In the genomic region with DNA sequence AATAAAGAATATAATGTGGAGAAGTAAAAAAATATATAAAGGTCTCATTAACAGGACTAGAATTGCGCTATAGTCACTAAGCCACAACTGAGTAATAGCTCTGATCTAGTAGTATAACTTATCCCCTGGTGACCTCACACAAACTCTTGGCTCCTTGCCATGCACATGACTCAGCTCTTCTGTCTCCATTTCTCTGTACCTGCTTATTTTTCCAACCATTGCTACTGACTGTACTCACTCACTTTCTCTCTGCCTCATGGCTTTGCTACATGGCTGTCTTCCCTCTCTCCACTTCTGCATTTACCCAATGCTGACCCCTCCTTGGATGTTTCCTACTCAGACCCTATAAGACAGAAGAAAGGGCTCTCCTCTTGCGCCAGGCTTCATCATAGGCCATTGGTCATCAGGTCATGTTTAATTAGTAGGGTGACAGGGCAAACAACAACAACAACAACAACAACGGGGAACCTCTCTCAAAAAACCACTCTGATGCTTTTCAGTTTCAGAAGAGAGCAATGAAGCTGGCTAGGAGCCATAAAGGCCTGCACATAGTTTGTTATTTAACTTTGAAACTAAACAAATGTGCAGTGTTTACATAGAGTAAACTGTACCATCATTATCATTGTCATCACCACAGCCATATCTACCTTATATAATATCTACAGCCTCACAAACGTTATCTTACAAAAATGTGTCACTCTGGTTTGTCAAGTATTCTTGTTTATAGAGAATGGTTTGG, we compare ENCODE assay signal across 8 cellular contexts. TPM values are rescaled to one million over a fixed set of nuclear protein-coding genes. Genes with fewer than 3 reads are reported as not detected.
A peak's percentile ranks its signal among the peaks of the same experiment; 100 is the strongest.
DNase-seq lines count a peak whose midpoint lies in the region; ATAC-seq and TF ChIP-seq lines count a peak whose summit lies in the region.

No MANE protein-coding gene starts in this region.

- H3K9me3 ChIP-seq in CD4-positive, CD25-positive, alpha-beta regulatory T cell (ENCODE audit: control insufficient read depth in 2 of 2, low read length in 2 of 2): no peaks in the 10 kb centered on the region
- no peaks in the 10 kb centered on the region for H3K9me3 ChIP-seq in T-helper 17 cell (ENCODE audit: control insufficient read depth, low read length, poor library complexity, severe bottlenecking)

- peaks cover 19% of the 10 kb centered on the region for H3K4me1 ChIP-seq in CD4-positive, CD25-positive, alpha-beta regulatory T cell (ENCODE audit: control insufficient read depth, insufficient read depth, low read length, poor library complexity, severe bottlenecking)

- no peak overlapping the region for H3K4me3 ChIP-seq in CD4-positive, CD25-positive, alpha-beta regulatory T cell (ENCODE audit: low read depth, low read length)
- no peak overlapping the region for H3K4me3 ChIP-seq in retinal pigment epithelial cell (ENCODE audit: low read length)

- no peak overlapping the region for H3K27ac ChIP-seq in CD4-positive, CD25-positive, alpha-beta regulatory T cell (ENCODE audit: insufficient read depth, low read length, poor library complexity, severe bottlenecking)

- peak; percentile 34 to 48 for ATAC-seq in CD4-positive, CD25-positive, alpha-beta regulatory T cell (ENCODE audit: low read depth in 2 of 2)
- peak; percentile 96 for ATAC-seq in SK-N-SH treated with all-trans-retinoic acid at 6 μM for 48 hours
- ATAC-seq in GM19467 (IDR thresholded peaks at IDR 0.05; ENCODE audit: unreplicated experiment): no peak
- ATAC-seq in T-helper 17 cell: no peak

- H3K27me3 Mint-ChIP-seq in CD4-positive, CD25-positive, alpha-beta regulatory T cell: no peaks in the 10 kb centered on the region
- H3K27me3 Mint-ChIP-seq in chondrocyte (ENCODE audit: low read depth) (no peaks in the 10 kb centered on the region), T-helper 17 cell (no peaks in the 10 kb centered on the region)

- H3K36me3 Mint-ChIP-seq in CD4-positive, CD25-positive, alpha-beta regulatory T cell: no peaks in the 10 kb centered on the region
- H3K36me3 Mint-ChIP-seq in chondrocyte (ENCODE audit: low read depth) (no peaks in the 10 kb centered on the region), T-helper 17 cell (ENCODE audit: low read depth) (no peaks in the 10 kb centered on the region)

- TF ChIP-seq CTCF in chondrocyte (IDR thresholded peaks at IDR 0.05): no peak
- TF ChIP-seq CTCF in retinal pigment epithelial cell (conservative IDR thresholded peaks at IDR 0.05; ENCODE audit: low read depth, low read length): no peak

- H3K36me3 ChIP-seq in CD4-positive, CD25-positive, alpha-beta regulatory T cell (ENCODE audit: control insufficient read depth, insufficient read depth, low read length): no peaks in the 10 kb centered on the region

- peaks cover 7 to 32% (median 18%) of the 10 kb centered on the region in 4 donors for H3K4me1 Mint-ChIP-seq in CD4-positive, CD25-positive, alpha-beta regulatory T cell
- H3K4me1 Mint-ChIP-seq in chondrocyte (ENCODE audit: low read depth) (peaks cover 24% of the 10 kb centered on the region), T-helper 17 cell (peaks cover 12% of the 10 kb centered on the region)

- DNase-seq in CD4-positive, CD25-positive, alpha-beta regulatory T cell: peak in 1 of 3 donors; percentile 10
- DNase-seq in HPDE6-E6E7 (ENCODE audit: extremely low spot score): peak; percentile 52
- no peak for DNase-seq in chondrocyte (ENCODE audit: low spot score)
- peak; percentile 85 for DNase-seq in retinal pigment epithelial cell (ENCODE audit: low read depth)
- DNase-seq in retina: no peak
- no peak for DNase-seq in T-helper 17 cell

- H3K27me3 ChIP-seq in CD4-positive, CD25-positive, alpha-beta regulatory T cell (ENCODE audit: control insufficient read depth, insufficient read depth, low read length): no peaks in the 10 kb centered on the region

- H3K9me3 Mint-ChIP-seq in CD4-positive, CD25-positive, alpha-beta regulatory T cell: peaks cover 0 to 4% (median 0%) of the 10 kb centered on the region in 7 donors
- no peaks in the 10 kb centered on the region for H3K9me3 Mint-ChIP-seq in chondrocyte (ENCODE audit: low read depth)

- no peak overlapping the region for H3K4me3 Mint-ChIP-seq in CD4-positive, CD25-positive, alpha-beta regulatory T cell
- H3K4me3 Mint-ChIP-seq in chondrocyte (ENCODE audit: unreplicated experiment): no peak overlapping the region
- no peak overlapping the region for H3K4me3 Mint-ChIP-seq in T-helper 17 cell

- H3K27ac Mint-ChIP-seq in CD4-positive, CD25-positive, alpha-beta regulatory T cell: peak overlapping the region in 2 of 3 donors; percentile 6 to 12
- H3K27ac Mint-ChIP-seq in chondrocyte (ENCODE audit: unreplicated experiment) (peak overlapping the region; percentile 74), T-helper 17 cell (no peak overlapping the region)

TF ChIP-seq in SK-N-SH treated with all-trans-retinoic acid at 6 μM for 48 hours, 23 proteins besides CTCF, POLR2A, EP300 and RAD21 (continues in another document):
- TF ChIP-seq BACH2 (CRISPR knock-in tag; IDR thresholded peaks at IDR 0.05; ENCODE audit: borderline replicate concordance) (no peak), PPARA (CRISPR knock-in tag; IDR thresholded peaks at IDR 0.05; ENCODE audit: borderline replicate concordance) (no peak), OSR1 (CRISPR knock-in tag; IDR thresholded peaks at IDR 0.05) (no peak), CSDC2 (CRISPR knock-in tag; IDR thresholded peaks at IDR 0.05) (no peak), CREB5 (CRISPR knock-in tag; IDR thresholded peaks at IDR 0.05; ENCODE audit: low read depth) (no peak), ISL1 (CRISPR knock-in tag; IDR thresholded peaks at IDR 0.05) (no peak), ZFP30 (CRISPR knock-in tag; IDR thresholded peaks at IDR 0.05) (no peak), ZNF565 (CRISPR knock-in tag; conservative IDR thresholded peaks at IDR 0.05; ENCODE audit: low read depth) (no peak), ZNF8 (CRISPR knock-in tag; IDR thresholded peaks at IDR 0.05) (no peak), RARB (CRISPR knock-in tag; IDR thresholded peaks at IDR 0.05) (no peak), ESRRG (CRISPR knock-in tag; IDR thresholded peaks at IDR 0.05) (no peak), ARNTL (CRISPR knock-in tag; IDR thresholded peaks at IDR 0.05; ENCODE audit: borderline replicate concordance, low read depth) (no peak)
- TF ChIP-seq, protein P1, sequence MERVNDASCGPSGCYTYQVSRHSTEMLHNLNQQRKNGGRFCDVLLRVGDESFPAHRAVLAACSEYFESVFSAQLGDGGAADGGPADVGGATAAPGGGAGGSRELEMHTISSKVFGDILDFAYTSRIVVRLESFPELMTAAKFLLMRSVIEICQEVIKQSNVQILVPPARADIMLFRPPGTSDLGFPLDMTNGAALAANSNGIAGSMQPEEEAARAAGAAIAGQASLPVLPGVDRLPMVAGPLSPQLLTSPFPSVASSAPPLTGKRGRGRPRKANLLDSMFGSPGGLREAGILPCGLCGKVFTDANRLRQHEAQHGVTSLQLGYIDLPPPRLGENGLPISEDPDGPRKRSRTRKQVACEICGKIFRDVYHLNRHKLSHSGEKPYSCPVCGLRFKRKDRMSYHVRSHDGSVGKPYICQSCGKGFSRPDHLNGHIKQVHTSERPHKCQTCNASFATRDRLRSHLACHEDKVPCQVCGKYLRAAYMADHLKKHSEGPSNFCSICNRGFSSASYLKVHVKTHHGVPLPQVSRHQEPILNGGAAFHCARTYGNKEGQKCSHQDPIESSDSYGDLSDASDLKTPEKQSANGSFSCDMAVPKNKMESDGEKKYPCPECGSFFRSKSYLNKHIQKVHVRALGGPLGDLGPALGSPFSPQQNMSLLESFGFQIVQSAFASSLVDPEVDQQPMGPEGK (CRISPR knock-in tag; IDR thresholded peaks at IDR 0.05; ENCODE audit: borderline replicate concordance): no peak
- TF ChIP-seq, protein P2, sequence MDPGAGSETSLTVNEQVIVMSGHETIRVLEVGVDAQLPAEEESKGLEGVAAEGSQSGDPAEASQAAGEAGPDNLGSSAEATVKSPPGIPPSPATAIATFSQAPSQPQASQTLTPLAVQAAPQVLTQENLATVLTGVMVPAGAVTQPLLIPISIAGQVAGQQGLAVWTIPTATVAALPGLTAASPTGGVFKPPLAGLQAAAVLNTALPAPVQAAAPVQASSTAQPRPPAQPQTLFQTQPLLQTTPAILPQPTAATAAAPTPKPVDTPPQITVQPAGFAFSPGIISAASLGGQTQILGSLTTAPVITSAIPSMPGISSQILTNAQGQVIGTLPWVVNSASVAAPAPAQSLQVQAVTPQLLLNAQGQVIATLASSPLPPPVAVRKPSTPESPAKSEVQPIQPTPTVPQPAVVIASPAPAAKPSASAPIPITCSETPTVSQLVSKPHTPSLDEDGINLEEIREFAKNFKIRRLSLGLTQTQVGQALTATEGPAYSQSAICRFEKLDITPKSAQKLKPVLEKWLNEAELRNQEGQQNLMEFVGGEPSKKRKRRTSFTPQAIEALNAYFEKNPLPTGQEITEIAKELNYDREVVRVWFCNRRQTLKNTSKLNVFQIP (CRISPR knock-in tag; IDR thresholded peaks at IDR 0.05; ENCODE audit: borderline replicate concordance, low read depth): no peak
- TF ChIP-seq, protein P3, sequence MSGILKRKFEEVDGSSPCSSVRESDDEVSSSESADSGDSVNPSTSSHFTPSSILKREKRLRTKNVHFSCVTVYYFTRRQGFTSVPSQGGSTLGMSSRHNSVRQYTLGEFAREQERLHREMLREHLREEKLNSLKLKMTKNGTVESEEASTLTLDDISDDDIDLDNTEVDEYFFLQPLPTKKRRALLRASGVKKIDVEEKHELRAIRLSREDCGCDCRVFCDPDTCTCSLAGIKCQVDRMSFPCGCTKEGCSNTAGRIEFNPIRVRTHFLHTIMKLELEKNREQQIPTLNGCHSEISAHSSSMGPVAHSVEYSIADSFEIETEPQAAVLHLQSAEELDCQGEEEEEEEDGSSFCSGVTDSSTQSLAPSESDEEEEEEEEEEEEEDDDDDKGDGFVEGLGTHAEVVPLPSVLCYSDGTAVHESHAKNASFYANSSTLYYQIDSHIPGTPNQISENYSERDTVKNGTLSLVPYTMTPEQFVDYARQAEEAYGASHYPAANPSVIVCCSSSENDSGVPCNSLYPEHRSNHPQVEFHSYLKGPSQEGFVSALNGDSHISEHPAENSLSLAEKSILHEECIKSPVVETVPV (CRISPR knock-in tag; IDR thresholded peaks at IDR 0.05): no peak

RNA-seq across cellular contexts. Expression of gene KRAS, which starts 25.6 kb away (rescaled TPM):
- total RNA-seq in CD4-positive, CD25-positive, alpha-beta regulatory T cell: 24.0 TPM
- 10 to 100 TPM; 25.9 to 46.7 (median 35.8) TPM for polyA plus RNA-seq in CD4-positive, CD25-positive, alpha-beta regulatory T cell
- 27.5 to 31.7 TPM (median 31.5 TPM) in 3 replicates for total RNA-seq in chondrocyte
- 10 to 100 TPM; 26.4 to 32.3 TPM for total RNA-seq in T-helper 17 cell

Comparison
In these comparisons a context has a peak if more than half of its experiments do, and no peak if none do; other contexts are left out.
1. ATAC-seq: peak in CD4-positive, CD25-positive, alpha-beta regulatory T cell (2 of 2) and SK-N-SH treated with all-trans-retinoic acid at 6 μM for 48 hours (single experiment); none in GM19467 (single experiment) and T-helper 17 cell (single experiment).
2. DNase-seq: peak in HPDE6-E6E7 (single experiment) and retinal pigment epithelial cell (single experiment); none in chondrocyte (single experiment), retina (single experiment) and T-helper 17 cell (0 of 3).